Comparison of ENCODE assay signal across 8 cellular contexts in genomic region chr22:24525416-24526037, GRCh38. TPM values are rescaled to one million over a fixed set of nuclear protein-coding genes. Genes with fewer than 3 reads are reported as not detected.
A peak's percentile ranks its signal among the peaks of the same experiment; 100 is the strongest.
DNase-seq lines count a peak whose midpoint lies in the region; ATAC-seq and TF ChIP-seq lines count a peak whose summit lies in the region.

No MANE protein-coding gene starts in this region.

- no peak overlapping the region for H3K27ac ChIP-seq in PC-3 (ENCODE audit: low read length)
- no peak overlapping the region for H3K27ac ChIP-seq in neural progenitor cell

- CTCF ChIA-PET in PC-3 (lab: Charles Lee), result interaction anchor here (1.3 kb wide), 1 partner anchor 13 kb away, joined by 3 read pairs; no protein-coding TSS in a partner anchor

- no peaks in the 10 kb centered on the region for H3F3A ChIP-seq in PC-3 (ENCODE audit: low read length, unreplicated experiment)
- no peaks in the 10 kb centered on the region for H3F3A ChIP-seq in neural progenitor cell (ENCODE audit: low read depth)

- peaks cover 23% of the 10 kb centered on the region for H3K4me1 ChIP-seq in BE2C
- H3K4me1 ChIP-seq in PC-3 (ENCODE audit: insufficient read depth, low read length), result no peaks in the 10 kb centered on the region
- H3K4me1 ChIP-seq in neural progenitor cell, result peaks cover 5% of the 10 kb centered on the region

- H4K20me1 ChIP-seq in PC-3 (ENCODE audit: low read length) (no peaks in the 10 kb centered on the region), neural progenitor cell (ENCODE audit: low read depth) (no peaks in the 10 kb centered on the region)

- H3K9me3 ChIP-seq in BE2C (no peaks in the 10 kb centered on the region), PC-3 (ENCODE audit: low read length) (no peaks in the 10 kb centered on the region), neural progenitor cell (ENCODE audit: low read depth) (no peaks in the 10 kb centered on the region)

- DNase-seq in BE2C (peak; percentile 80), GM19238 (ENCODE audit: insufficient read length, low spot score) (peak; percentile 75), HS-5 (ENCODE audit: low read depth) (peak; percentile 65), PC-3 (peak; percentile 62), fibroblast of mammary gland (ENCODE audit: low read depth) (peak; percentile 82), neural progenitor cell (ENCODE audit: low spot score) (peak; percentile 67), superior temporal gyrus (ENCODE audit: extremely low spot score) (peak; percentile 85)
- peak; percentile 79 for DNase-seq in activated T-cell treated with anti-CD3 and anti-CD28 coated beads, Interleukin-2, amount 50 U/mL, for 1 hour

- peak overlapping the region; percentile 21 for H3K27ac Mint-ChIP-seq in neural progenitor cell

- H3K4me3 ChIP-seq in BE2C (ENCODE audit: low read depth, low read length), result no peak overlapping the region
- no peak overlapping the region for H3K4me3 ChIP-seq in PC-3 (ENCODE audit: low read length)
- H3K4me3 ChIP-seq in fibroblast of mammary gland (ENCODE audit: control insufficient read depth, low read depth, low read length), result no peak overlapping the region
- no peak overlapping the region for H3K4me3 ChIP-seq in neural progenitor cell

- H3K36me3 ChIP-seq in BE2C (no peaks in the 10 kb centered on the region), PC-3 (ENCODE audit: low read depth, low read length) (no peaks in the 10 kb centered on the region), neural progenitor cell (no peaks in the 10 kb centered on the region)

- H3K36me3 Mint-ChIP-seq in neural progenitor cell, result no peaks in the 10 kb centered on the region

- H3K4me3 Mint-ChIP-seq in neural progenitor cell, result no peak overlapping the region

- no peaks in the 10 kb centered on the region for H3K9me2 ChIP-seq in PC-3 (replicated peaks; ENCODE audit: low read length)

- H2AFZ ChIP-seq in PC-3 (ENCODE audit: low read length) (peak overlapping the region; percentile 73), neural progenitor cell (replicated peaks) (no peak overlapping the region)

- TF ChIP-seq CTCF in BE2C (IDR thresholded peaks at IDR 0.05; ENCODE audit: low read depth, low read length) (peak; percentile 98), PC-3 (conservative IDR thresholded peaks at IDR 0.05; ENCODE audit: low read depth, low read length) (peak; percentile 86), fibroblast of mammary gland (conservative IDR thresholded peaks at IDR 0.05; ENCODE audit: control insufficient read depth, insufficient read depth, low read depth, low read length) (peak; percentile 97), neural progenitor cell (IDR thresholded peaks at IDR 0.05) (peak; percentile 83)

- H3K4me2 ChIP-seq in PC-3 (ENCODE audit: low read length) (peak overlapping the region; percentile 48; the same call in 1 of the 2 replicates), neural progenitor cell (no peak overlapping the region)

- H3K9me3 Mint-ChIP-seq in neural progenitor cell, result no peaks in the 10 kb centered on the region

- no TSS peak for BruUV-seq in PC-3 (replicated peaks; lab: Mats Ljungman, UMichigan)

- H3K27me3 Mint-ChIP-seq in neural progenitor cell (ENCODE audit: insufficient read depth, low read depth), result peaks cover 6% of the 10 kb centered on the region

- peaks cover 7% of the 10 kb centered on the region for H3K4me1 Mint-ChIP-seq in neural progenitor cell

- intact Hi-C loops in PC-3 (cut with micrococcal nuclease), result no loop called here

- ATAC-seq in PC-3, result peak; percentile 68

- no peaks in the 10 kb centered on the region for H3K79me2 ChIP-seq in PC-3 (ENCODE audit: low read length)
- no peaks in the 10 kb centered on the region for H3K79me2 ChIP-seq in neural progenitor cell (ENCODE audit: low read depth)

- POLR2A ChIA-PET in PC-3 (lab: Charles Lee; ENCODE audit: unreplicated experiment), result no interaction called here

- H3K27me3 ChIP-seq in BE2C (no peaks in the 10 kb centered on the region), PC-3 (ENCODE audit: low read length) (no peaks in the 10 kb centered on the region), neural progenitor cell (no peaks in the 10 kb centered on the region)

- H3K9ac ChIP-seq in PC-3 (ENCODE audit: low read length) (no peak overlapping the region), neural progenitor cell (no peak overlapping the region)

RNA-seq across cellular contexts. Expression of gene GUCD1, which starts 29.4 kb away (rescaled TPM):
- polyA plus RNA-seq in BE2C (2012; ENCODE audit: insufficient read depth, insufficient read length, low read depth), result 49.5 TPM
- total RNA-seq in PC-3 (2014; rRNA removed), result 63.5 and 65.8 TPM in 2 replicates
- total RNA-seq in neural progenitor cell (ENCODE audit: low replicate concordance), result 31.0 and 62.3 TPM in 2 replicates

RNA-seq across cellular contexts. Expression of gene SNRPD3, which starts 30.3 kb away (rescaled TPM):
- 546 TPM for polyA plus RNA-seq in BE2C (2012; ENCODE audit: insufficient read depth, insufficient read length, low read depth)
- total RNA-seq in PC-3 (2014; rRNA removed), result 175 and 270 TPM in 2 replicates
- 195 and 302 TPM in 2 replicates for total RNA-seq in neural progenitor cell (ENCODE audit: low replicate concordance)

RNA-seq across cellular contexts. Expression of gene UPB1, which starts 30.4 kb away (rescaled TPM):
- polyA plus RNA-seq in BE2C (2012; ENCODE audit: insufficient read depth, insufficient read length, low read depth), result 15.2 TPM
- total RNA-seq in PC-3 (2014; rRNA removed), result 0.29 TPM in 1 of 2 replicates, not detected in the other
- 0.12 and 0.17 TPM in 2 replicates for total RNA-seq in neural progenitor cell (ENCODE audit: low replicate concordance)
